In the genomic region with DNA sequence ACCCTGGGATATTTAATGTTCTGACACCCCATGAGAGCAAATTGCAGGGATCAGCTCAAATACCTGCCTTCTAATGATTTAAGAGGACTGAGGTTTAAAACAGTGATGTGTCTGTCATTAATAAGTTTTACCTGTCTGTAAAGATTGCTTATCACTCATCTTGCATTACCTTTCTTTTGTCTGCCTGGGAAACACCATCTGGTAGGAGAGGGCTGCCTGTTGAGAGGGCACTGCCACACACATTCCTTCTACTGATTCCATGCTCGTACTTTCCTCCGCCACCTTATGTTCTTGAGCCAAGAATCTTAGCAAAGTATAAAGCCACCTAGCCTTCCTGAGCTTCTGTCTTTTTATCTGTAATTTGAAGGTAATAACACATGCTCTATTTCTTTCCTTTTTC, we compare ENCODE assay signal across 33 cellular contexts.
"Had no signal": no experiment of that assay in that cellular context is flagged by ENCODE, and none has a peak within 500 bp of the region (broad histone marks: within the 10 kb centered on the region; RNA-seq: fewer than 3 reads in every experiment).

No MANE protein-coding gene starts in this region.

- H3K27me3 Mint-ChIP-seq: activated CD4-positive, alpha-beta T cell treated with anti-CD3 and anti-CD28 coated beads, Interleukin-2, amount 10 ng/mL, durations not matched to agents 7 days and 5 days; activated CD8-positive, alpha-beta memory T cell treated with anti-CD3 and anti-CD28 coated beads, Interleukin-2, amount 10 ng/mL, durations not matched to agents 7 days and 5 days; activated naive CD4-positive, alpha-beta T cell treated with anti-CD3 and anti-CD28 coated beads, Interleukin-2, amount 10 ng/mL, durations not matched to agents 7 days and 5 days; activated naive CD8-positive, alpha-beta T cell treated with anti-CD3 and anti-CD28 coated beads, Interleukin-2, amount 10 ng/mL, durations not matched to agents 7 days and 5 days; activated naive CD8-positive, alpha-beta T cell treated with anti-CD3 and anti-CD28 coated beads, Interleukin-2, amount 50 U/mL, for 24 hours had no signal

- DNase-seq: activated CD4-positive, alpha-beta memory T cell treated with anti-CD3 and anti-CD28 coated beads, Interleukin-2, amount 10 ng/mL, durations not matched to agents 7 days and 5 days; activated CD4-positive, alpha-beta T cell treated with anti-CD3 and anti-CD28 coated beads for 1 hour; activated CD4-positive, alpha-beta T cell treated with anti-CD3 and anti-CD28 coated beads for 36 hours; activated CD4-positive, alpha-beta T cell treated with anti-CD3 and anti-CD28 coated beads for 48 hours; activated CD4-positive, alpha-beta T cell treated with anti-CD3 and anti-CD28 coated beads, Interleukin-2, amount 10 ng/mL, durations not matched to agents 7 days and 5 days; activated CD4-positive, alpha-beta T cell treated with anti-CD3 and anti-CD28 coated beads, Interleukin-2, amount 50 U/mL, for 48 hours; activated CD4-positive, CD25-positive, alpha-beta regulatory T cell; activated CD8-positive, alpha-beta memory T cell treated with anti-CD3 and anti-CD28 coated beads for 24 hours; activated CD8-positive, alpha-beta memory T cell treated with anti-CD3 and anti-CD28 coated beads, Interleukin-2, amount 10 ng/mL, durations not matched to agents 7 days and 5 days; activated CD8-positive, alpha-beta memory T cell treated with anti-CD3 and anti-CD28 coated beads, Interleukin-2, amount 50 U/mL, for 48 hours; activated CD8-positive, alpha-beta T cell treated with anti-CD3 and anti-CD28 coated beads, Interleukin-2, amount 10 ng/mL, durations not matched to agents 7 days and 5 days; activated effector memory CD4-positive, alpha-beta T cell treated with Interleukin-2 at 50 U/mL for 16 hours; activated gamma-delta T cell; activated naive CD4-positive, alpha-beta T cell treated with anti-CD3 and anti-CD28 coated beads, Interleukin-2, amount 10 ng/mL, durations not matched to agents 7 days and 5 days; activated naive CD4-positive, alpha-beta T cell treated with Interleukin-2 at 50 U/mL for 16 hours; activated naive CD8-positive, alpha-beta T cell treated with anti-CD3 and anti-CD28 coated beads, Interleukin-2, amount 10 ng/mL, durations not matched to agents 7 days and 5 days; activated naive CD8-positive, alpha-beta T cell treated with anti-CD3 and anti-CD28 coated beads, Interleukin-2, amount 50 U/mL, for 24 hours; activated T-cell treated with anti-CD3 and anti-CD28 coated beads, Interleukin-2, amount 50 U/mL, for 24 hours; activated T-cell treated with anti-CD3 and anti-CD28 coated beads, Interleukin-2, amount 50 U/mL, for 48 hours; amygdala; anterior cingulate cortex; brain microvascular endothelial cell; central memory CD4-positive, alpha-beta T cell; T-helper 2 cell; T-helper 9 cell had no signal

- H3K27ac ChIP-seq: ascending aorta, brain microvascular endothelial cell, breast epithelium, VCaP had no signal

- H3K27me3 ChIP-seq: ascending aorta, brain microvascular endothelial cell, breast epithelium had no signal

- H3K4me3 Mint-ChIP-seq: activated CD4-positive, alpha-beta memory T cell treated with anti-CD3 and anti-CD28 coated beads, Interleukin-2, amount 10 ng/mL, durations not matched to agents 7 days and 5 days; activated CD4-positive, alpha-beta T cell treated with anti-CD3 and anti-CD28 coated beads for 36 hours; activated CD4-positive, alpha-beta T cell treated with anti-CD3 and anti-CD28 coated beads, Interleukin-2, amount 10 ng/mL, durations not matched to agents 7 days and 5 days; activated CD8-positive, alpha-beta memory T cell treated with anti-CD3 and anti-CD28 coated beads, Interleukin-2, amount 10 ng/mL, durations not matched to agents 7 days and 5 days; activated CD8-positive, alpha-beta T cell treated with anti-CD3 and anti-CD28 coated beads, Interleukin-2, amount 10 ng/mL, durations not matched to agents 7 days and 5 days; activated naive CD4-positive, alpha-beta T cell treated with anti-CD3 and anti-CD28 coated beads, Interleukin-2, amount 10 ng/mL, durations not matched to agents 7 days and 5 days; activated naive CD4-positive, alpha-beta T cell treated with anti-CD3 and anti-CD28 coated beads, Interleukin-2, amount 50 U/mL, for 24 hours; activated naive CD8-positive, alpha-beta T cell; activated naive CD8-positive, alpha-beta T cell treated with anti-CD3 and anti-CD28 coated beads, Interleukin-2, amount 10 ng/mL, durations not matched to agents 7 days and 5 days; activated naive CD8-positive, alpha-beta T cell treated with anti-CD3 and anti-CD28 coated beads, Interleukin-2, amount 50 U/mL, for 24 hours; activated T-cell treated with anti-CD3 and anti-CD28 coated beads, Interleukin-2, amount 50 U/mL, for 24 hours; T-helper 2 cell treated with Interferon-gamma antibody and Interleukin-4, amounts not matched to agents 5 μg/mL and 100 μg/mL, for 36 hours had no signal

- H3K4me3 ChIP-seq: ascending aorta, breast epithelium had no signal

- H3K27ac Mint-ChIP-seq: activated CD4-positive, alpha-beta memory T cell treated with anti-CD3 and anti-CD28 coated beads, Interleukin-2, amount 10 ng/mL, durations not matched to agents 7 days and 5 days; activated CD4-positive, alpha-beta T cell treated with anti-CD3 and anti-CD28 coated beads for 36 hours; activated CD4-positive, alpha-beta T cell treated with anti-CD3 and anti-CD28 coated beads, Interleukin-2, amount 10 ng/mL, durations not matched to agents 7 days and 5 days; activated CD8-positive, alpha-beta memory T cell treated with anti-CD3 and anti-CD28 coated beads, Interleukin-2, amount 10 ng/mL, durations not matched to agents 7 days and 5 days; activated CD8-positive, alpha-beta T cell treated with anti-CD3 and anti-CD28 coated beads, Interleukin-2, amount 10 ng/mL, durations not matched to agents 7 days and 5 days; activated naive CD4-positive, alpha-beta T cell treated with anti-CD3 and anti-CD28 coated beads, Interleukin-2, amount 10 ng/mL, durations not matched to agents 7 days and 5 days; activated naive CD4-positive, alpha-beta T cell treated with anti-CD3 and anti-CD28 coated beads, Interleukin-2, amount 50 U/mL, for 24 hours; activated naive CD8-positive, alpha-beta T cell; activated naive CD8-positive, alpha-beta T cell treated with anti-CD3 and anti-CD28 coated beads, Interleukin-2, amount 10 ng/mL, durations not matched to agents 7 days and 5 days; activated naive CD8-positive, alpha-beta T cell treated with anti-CD3 and anti-CD28 coated beads, Interleukin-2, amount 50 U/mL, for 24 hours; activated T-cell treated with anti-CD3 and anti-CD28 coated beads, Interleukin-2, amount 50 U/mL, for 24 hours; activated T-helper 2 cell treated with anti-CD3 and anti-CD28 coated beads, Interferon-gamma antibody, Interleukin-2, Interleukin-4, amounts not matched to agents 10 μg/mL and 5 μg/mL and 100 μg/mL, durations not matched to agents 14 hours and 24 hours and 36 hours; T-helper 2 cell treated with Interferon-gamma antibody and Interleukin-4, amounts not matched to agents 5 μg/mL and 100 μg/mL, for 36 hours had no signal

- H3K9me3 ChIP-seq: ascending aorta, breast epithelium had no signal

- H3K36me3 Mint-ChIP-seq: activated CD8-positive, alpha-beta memory T cell treated with anti-CD3 and anti-CD28 coated beads, Interleukin-2, amount 10 ng/mL, durations not matched to agents 7 days and 5 days; activated naive CD4-positive, alpha-beta T cell treated with anti-CD3 and anti-CD28 coated beads, Interleukin-2, amount 10 ng/mL, durations not matched to agents 7 days and 5 days; activated naive CD4-positive, alpha-beta T cell treated with anti-CD3 and anti-CD28 coated beads, Interleukin-2, amount 50 U/mL, for 24 hours; activated naive CD8-positive, alpha-beta T cell; activated naive CD8-positive, alpha-beta T cell treated with anti-CD3 and anti-CD28 coated beads, Interleukin-2, amount 10 ng/mL, durations not matched to agents 7 days and 5 days had no signal

- H3K4me1 Mint-ChIP-seq: activated CD4-positive, alpha-beta memory T cell treated with anti-CD3 and anti-CD28 coated beads, Interleukin-2, amount 10 ng/mL, durations not matched to agents 7 days and 5 days; activated CD4-positive, alpha-beta T cell treated with anti-CD3 and anti-CD28 coated beads for 36 hours; activated CD4-positive, alpha-beta T cell treated with anti-CD3 and anti-CD28 coated beads, Interleukin-2, amount 10 ng/mL, durations not matched to agents 7 days and 5 days; activated CD8-positive, alpha-beta memory T cell treated with anti-CD3 and anti-CD28 coated beads, Interleukin-2, amount 10 ng/mL, durations not matched to agents 7 days and 5 days; activated naive CD4-positive, alpha-beta T cell treated with anti-CD3 and anti-CD28 coated beads, Interleukin-2, amount 10 ng/mL, durations not matched to agents 7 days and 5 days; activated naive CD4-positive, alpha-beta T cell treated with anti-CD3 and anti-CD28 coated beads, Interleukin-2, amount 50 U/mL, for 24 hours; activated naive CD8-positive, alpha-beta T cell treated with anti-CD3 and anti-CD28 coated beads, Interleukin-2, amount 10 ng/mL, durations not matched to agents 7 days and 5 days; activated naive CD8-positive, alpha-beta T cell treated with anti-CD3 and anti-CD28 coated beads, Interleukin-2, amount 50 U/mL, for 24 hours had no signal

- ATAC-seq: activated CD4-positive, alpha-beta T cell treated with anti-CD3 and anti-CD28 coated beads for 36 hours; activated CD4-positive, CD25-positive, alpha-beta regulatory T cell treated with anti-CD3 and anti-CD28 coated beads, Interleukin-2, amount 50 U/mL, for 24 hours; activated CD8-positive, alpha-beta memory T cell treated with anti-CD3 and anti-CD28 coated beads, Interleukin-2, amount 10 ng/mL, durations not matched to agents 7 days and 5 days; activated CD8-positive, alpha-beta T cell treated with anti-CD3 and anti-CD28 coated beads, Interleukin-2, amount 10 ng/mL, durations not matched to agents 7 days and 5 days; activated naive CD8-positive, alpha-beta T cell treated with anti-CD3 and anti-CD28 coated beads, Interleukin-2, amount 50 U/mL, for 24 hours had no signal

- H3K9me3 Mint-ChIP-seq: activated CD4-positive, alpha-beta memory T cell treated with anti-CD3 and anti-CD28 coated beads, Interleukin-2, amount 10 ng/mL, durations not matched to agents 7 days and 5 days; activated CD4-positive, alpha-beta T cell treated with anti-CD3 and anti-CD28 coated beads, Interleukin-2, amount 10 ng/mL, durations not matched to agents 7 days and 5 days; activated naive CD4-positive, alpha-beta T cell treated with anti-CD3 and anti-CD28 coated beads, Interleukin-2, amount 10 ng/mL, durations not matched to agents 7 days and 5 days; activated naive CD4-positive, alpha-beta T cell treated with anti-CD3 and anti-CD28 coated beads, Interleukin-2, amount 50 U/mL, for 24 hours; activated naive CD8-positive, alpha-beta T cell treated with anti-CD3 and anti-CD28 coated beads, Interleukin-2, amount 10 ng/mL, durations not matched to agents 7 days and 5 days; activated naive CD8-positive, alpha-beta T cell treated with anti-CD3 and anti-CD28 coated beads, Interleukin-2, amount 50 U/mL, for 24 hours; activated T-cell treated with anti-CD3 and anti-CD28 coated beads, Interleukin-2, amount 50 U/mL, for 24 hours; activated T-helper 2 cell treated with anti-CD3 and anti-CD28 coated beads, Interferon-gamma antibody, Interleukin-2, Interleukin-4, amounts not matched to agents 10 μg/mL and 5 μg/mL and 100 μg/mL, durations not matched to agents 14 hours and 24 hours and 36 hours; T-helper 2 cell treated with Interferon-gamma antibody and Interleukin-4, amounts not matched to agents 5 μg/mL and 100 μg/mL, for 36 hours had no signal

- H3K36me3 ChIP-seq: ascending aorta, brain microvascular endothelial cell, breast epithelium had no signal
